ENCODE assay signal across 1 cellular context in the genomic region with DNA sequence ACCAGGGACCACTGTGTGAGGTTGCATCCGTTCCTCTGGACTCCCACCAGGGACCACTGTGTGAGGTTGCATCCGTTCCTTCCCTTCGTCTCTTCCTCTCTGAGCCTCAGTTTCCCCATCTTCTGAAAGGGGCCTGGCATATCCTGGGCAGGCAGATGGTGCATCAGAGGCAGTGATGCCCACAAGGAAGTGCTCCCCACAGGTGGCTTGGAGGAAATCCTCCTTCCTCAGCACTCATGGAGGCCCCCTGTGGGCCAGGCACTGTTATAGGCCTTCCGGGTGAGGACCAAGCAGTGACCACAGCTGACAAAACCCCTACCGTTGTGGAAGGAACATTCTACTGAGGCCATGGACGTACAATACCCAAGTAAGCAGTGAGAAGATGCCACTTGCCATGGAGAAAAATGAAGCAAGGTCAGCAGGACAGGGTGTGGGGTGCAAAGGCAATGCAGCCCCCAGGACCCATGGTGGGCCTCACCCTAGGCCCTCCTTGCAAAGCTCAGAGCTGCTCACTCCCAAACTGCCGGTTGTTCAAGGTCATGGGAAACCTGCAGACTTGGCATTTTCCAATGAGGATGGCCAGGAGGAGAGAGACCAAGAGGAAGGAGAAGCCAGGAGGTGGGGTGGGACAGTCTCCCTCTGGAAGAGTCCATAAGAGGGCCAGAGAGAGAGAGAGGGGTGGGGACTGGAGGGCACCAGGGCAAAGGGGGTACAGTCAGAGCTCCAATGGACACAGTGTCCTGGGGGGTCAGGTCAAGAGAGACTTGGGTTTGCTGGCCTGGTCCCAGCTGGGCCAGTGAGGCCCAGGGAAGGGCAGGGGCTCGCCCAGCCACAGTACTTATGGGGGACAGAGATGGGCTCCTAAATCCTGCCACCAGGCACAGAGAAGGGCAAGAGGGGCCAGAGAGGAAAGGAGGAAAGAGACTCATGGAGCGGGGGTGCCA.
TF ChIP-seq lines count a peak whose summit lies in the region.

No MANE protein-coding gene starts in this region.

TF ChIP-seq in HepG2, 621 proteins besides CTCF, POLR2A, EP300 and RAD21 (continued from another document and continues in another):
- TF ChIP-seq, protein P1, sequence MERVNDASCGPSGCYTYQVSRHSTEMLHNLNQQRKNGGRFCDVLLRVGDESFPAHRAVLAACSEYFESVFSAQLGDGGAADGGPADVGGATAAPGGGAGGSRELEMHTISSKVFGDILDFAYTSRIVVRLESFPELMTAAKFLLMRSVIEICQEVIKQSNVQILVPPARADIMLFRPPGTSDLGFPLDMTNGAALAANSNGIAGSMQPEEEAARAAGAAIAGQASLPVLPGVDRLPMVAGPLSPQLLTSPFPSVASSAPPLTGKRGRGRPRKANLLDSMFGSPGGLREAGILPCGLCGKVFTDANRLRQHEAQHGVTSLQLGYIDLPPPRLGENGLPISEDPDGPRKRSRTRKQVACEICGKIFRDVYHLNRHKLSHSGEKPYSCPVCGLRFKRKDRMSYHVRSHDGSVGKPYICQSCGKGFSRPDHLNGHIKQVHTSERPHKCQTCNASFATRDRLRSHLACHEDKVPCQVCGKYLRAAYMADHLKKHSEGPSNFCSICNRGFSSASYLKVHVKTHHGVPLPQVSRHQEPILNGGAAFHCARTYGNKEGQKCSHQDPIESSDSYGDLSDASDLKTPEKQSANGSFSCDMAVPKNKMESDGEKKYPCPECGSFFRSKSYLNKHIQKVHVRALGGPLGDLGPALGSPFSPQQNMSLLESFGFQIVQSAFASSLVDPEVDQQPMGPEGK (CRISPR knock-in tag; IDR thresholded peaks at IDR 0.05), result peak; percentile 23; the same call in 1 of the 2 replicates
- TF ChIP-seq ZSCAN30 (CRISPR knock-in tag; IDR thresholded peaks at IDR 0.05), result no peak
- TF ChIP-seq, protein P2, sequence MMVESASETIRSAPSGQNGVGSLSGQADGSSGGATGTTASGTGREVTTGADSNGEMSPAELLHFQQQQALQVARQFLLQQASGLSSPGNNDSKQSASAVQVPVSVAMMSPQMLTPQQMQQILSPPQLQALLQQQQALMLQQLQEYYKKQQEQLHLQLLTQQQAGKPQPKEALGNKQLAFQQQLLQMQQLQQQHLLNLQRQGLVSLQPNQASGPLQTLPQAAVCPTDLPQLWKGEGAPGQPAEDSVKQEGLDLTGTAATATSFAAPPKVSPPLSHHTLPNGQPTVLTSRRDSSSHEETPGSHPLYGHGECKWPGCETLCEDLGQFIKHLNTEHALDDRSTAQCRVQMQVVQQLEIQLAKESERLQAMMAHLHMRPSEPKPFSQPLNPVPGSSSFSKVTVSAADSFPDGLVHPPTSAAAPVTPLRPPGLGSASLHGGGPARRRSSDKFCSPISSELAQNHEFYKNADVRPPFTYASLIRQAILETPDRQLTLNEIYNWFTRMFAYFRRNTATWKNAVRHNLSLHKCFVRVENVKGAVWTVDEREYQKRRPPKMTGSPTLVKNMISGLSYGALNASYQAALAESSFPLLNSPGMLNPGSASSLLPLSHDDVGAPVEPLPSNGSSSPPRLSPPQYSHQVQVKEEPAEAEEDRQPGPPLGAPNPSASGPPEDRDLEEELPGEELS (CRISPR knock-in tag; IDR thresholded peaks at IDR 0.05), result peak; percentile 38; the same call in 1 of the 2 replicates
- TF ChIP-seq, protein P3, sequence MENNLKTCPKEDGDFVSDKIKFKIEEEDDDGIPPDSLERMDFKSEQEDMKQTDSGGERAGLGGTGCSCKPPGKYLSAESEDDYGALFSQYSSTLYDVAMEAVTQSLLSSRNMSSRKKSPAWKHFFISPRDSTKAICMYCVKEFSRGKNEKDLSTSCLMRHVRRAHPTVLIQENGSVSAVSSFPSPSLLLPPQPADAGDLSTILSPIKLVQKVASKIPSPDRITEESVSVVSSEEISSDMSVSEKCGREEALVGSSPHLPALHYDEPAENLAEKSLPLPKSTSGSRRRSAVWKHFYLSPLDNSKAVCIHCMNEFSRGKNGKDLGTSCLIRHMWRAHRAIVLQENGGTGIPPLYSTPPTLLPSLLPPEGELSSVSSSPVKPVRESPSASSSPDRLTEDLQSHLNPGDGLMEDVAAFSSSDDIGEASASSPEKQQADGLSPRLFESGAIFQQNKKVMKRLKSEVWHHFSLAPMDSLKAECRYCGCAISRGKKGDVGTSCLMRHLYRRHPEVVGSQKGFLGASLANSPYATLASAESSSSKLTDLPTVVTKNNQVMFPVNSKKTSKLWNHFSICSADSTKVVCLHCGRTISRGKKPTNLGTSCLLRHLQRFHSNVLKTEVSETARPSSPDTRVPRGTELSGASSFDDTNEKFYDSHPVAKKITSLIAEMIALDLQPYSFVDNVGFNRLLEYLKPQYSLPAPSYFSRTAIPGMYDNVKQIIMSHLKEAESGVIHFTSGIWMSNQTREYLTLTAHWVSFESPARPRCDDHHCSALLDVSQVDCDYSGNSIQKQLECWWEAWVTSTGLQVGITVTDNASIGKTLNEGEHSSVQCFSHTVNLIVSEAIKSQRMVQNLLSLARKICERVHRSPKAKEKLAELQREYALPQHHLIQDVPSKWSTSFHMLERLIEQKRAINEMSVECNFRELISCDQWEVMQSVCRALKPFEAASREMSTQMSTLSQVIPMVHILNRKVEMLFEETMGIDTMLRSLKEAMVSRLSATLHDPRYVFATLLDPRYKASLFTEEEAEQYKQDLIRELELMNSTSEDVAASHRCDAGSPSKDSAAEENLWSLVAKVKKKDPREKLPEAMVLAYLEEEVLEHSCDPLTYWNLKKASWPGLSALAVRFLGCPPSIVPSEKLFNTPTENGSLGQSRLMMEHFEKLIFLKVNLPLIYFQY (CRISPR knock-in tag; IDR thresholded peaks at IDR 0.05; ENCODE audit: borderline replicate concordance), result peak; percentile 6; the same call in 1 of the 2 replicates
- TF ChIP-seq CHCHD3 (CRISPR knock-in tag; IDR thresholded peaks at IDR 0.05), result no peak
- no peak for TF ChIP-seq CBFB (CRISPR knock-in tag; IDR thresholded peaks at IDR 0.05)
- TF ChIP-seq BCL6 (CRISPR knock-in tag; IDR thresholded peaks at IDR 0.05), result no peak
- TF ChIP-seq ZNF557 (CRISPR knock-in tag; IDR thresholded peaks at IDR 0.05), result no peak
- TF ChIP-seq SIN3A (IDR thresholded peaks at IDR 0.05; ENCODE audit: borderline replicate concordance, low read depth, low read length), result 0 out of 2 replicates have a peak, but pooled peaks have one; percentile 7
- TF ChIP-seq, protein P4, sequence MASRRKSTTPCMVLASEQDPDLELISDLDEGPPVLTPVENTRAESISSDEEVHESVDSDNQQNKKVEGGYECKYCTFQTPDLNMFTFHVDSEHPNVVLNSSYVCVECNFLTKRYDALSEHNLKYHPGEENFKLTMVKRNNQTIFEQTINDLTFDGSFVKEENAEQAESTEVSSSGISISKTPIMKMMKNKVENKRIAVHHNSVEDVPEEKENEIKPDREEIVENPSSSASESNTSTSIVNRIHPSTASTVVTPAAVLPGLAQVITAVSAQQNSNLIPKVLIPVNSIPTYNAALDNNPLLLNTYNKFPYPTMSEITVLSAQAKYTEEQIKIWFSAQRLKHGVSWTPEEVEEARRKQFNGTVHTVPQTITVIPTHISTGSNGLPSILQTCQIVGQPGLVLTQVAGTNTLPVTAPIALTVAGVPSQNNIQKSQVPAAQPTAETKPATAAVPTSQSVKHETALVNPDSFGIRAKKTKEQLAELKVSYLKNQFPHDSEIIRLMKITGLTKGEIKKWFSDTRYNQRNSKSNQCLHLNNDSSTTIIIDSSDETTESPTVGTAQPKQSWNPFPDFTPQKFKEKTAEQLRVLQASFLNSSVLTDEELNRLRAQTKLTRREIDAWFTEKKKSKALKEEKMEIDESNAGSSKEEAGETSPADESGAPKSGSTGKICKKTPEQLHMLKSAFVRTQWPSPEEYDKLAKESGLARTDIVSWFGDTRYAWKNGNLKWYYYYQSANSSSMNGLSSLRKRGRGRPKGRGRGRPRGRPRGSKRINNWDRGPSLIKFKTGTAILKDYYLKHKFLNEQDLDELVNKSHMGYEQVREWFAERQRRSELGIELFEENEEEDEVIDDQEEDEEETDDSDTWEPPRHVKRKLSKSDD (CRISPR knock-in tag; IDR thresholded peaks at IDR 0.05; ENCODE audit: low read depth), result no peak
- TF ChIP-seq SSRP1 (CRISPR knock-in tag; IDR thresholded peaks at IDR 0.05), result peak; percentile 90; the same call in 1 of the 2 replicates
- no peak for TF ChIP-seq NFIC (IDR thresholded peaks at IDR 0.05; ENCODE audit: low read length)
- TF ChIP-seq ZNF792 (CRISPR knock-in tag; IDR thresholded peaks at IDR 0.05), result peak; percentile 70
- TF ChIP-seq, protein P5, sequence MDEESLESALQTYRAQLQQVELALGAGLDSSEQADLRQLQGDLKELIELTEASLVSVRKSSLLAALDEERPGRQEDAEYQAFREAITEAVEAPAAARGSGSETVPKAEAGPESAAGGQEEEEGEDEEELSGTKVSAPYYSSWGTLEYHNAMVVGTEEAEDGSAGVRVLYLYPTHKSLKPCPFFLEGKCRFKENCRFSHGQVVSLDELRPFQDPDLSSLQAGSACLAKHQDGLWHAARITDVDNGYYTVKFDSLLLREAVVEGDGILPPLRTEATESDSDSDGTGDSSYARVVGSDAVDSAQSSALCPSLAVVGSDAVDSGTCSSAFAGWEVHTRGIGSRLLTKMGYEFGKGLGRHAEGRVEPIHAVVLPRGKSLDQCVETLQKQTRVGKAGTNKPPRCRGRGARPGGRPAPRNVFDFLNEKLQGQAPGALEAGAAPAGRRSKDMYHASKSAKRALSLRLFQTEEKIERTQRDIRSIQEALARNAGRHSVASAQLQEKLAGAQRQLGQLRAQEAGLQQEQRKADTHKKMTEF (CRISPR knock-in tag; IDR thresholded peaks at IDR 0.05), result peak; percentile 25; the same call in 1 of the 2 replicates
- TF ChIP-seq CCAR2 (optimal IDR thresholded peaks at IDR 0.05; ENCODE audit: low read depth, low read length), result no peak
- TF ChIP-seq SP4 (CRISPR knock-in tag; IDR thresholded peaks at IDR 0.05), result 0 out of 2 replicates have a peak, but pooled peaks have one; percentile 0
- TF ChIP-seq ZNF468 (CRISPR knock-in tag; IDR thresholded peaks at IDR 0.05), result 0 out of 2 replicates have a peak, but pooled peaks have one; percentile 34
- no peak for TF ChIP-seq HOXD1 (CRISPR knock-in tag; IDR thresholded peaks at IDR 0.05)
- no peak for TF ChIP-seq FOXM1 (CRISPR knock-in tag; IDR thresholded peaks at IDR 0.05)
- TF ChIP-seq ZMYM4 (CRISPR knock-in tag; IDR thresholded peaks at IDR 0.05), result 0 out of 2 replicates have a peak, but pooled peaks have one; percentile 36
- peak; percentile 52; the same call in 1 of the 2 replicates for TF ChIP-seq ZNF292 (CRISPR knock-in tag; IDR thresholded peaks at IDR 0.05; ENCODE audit: borderline replicate concordance, low read depth)
- TF ChIP-seq, protein P6, sequence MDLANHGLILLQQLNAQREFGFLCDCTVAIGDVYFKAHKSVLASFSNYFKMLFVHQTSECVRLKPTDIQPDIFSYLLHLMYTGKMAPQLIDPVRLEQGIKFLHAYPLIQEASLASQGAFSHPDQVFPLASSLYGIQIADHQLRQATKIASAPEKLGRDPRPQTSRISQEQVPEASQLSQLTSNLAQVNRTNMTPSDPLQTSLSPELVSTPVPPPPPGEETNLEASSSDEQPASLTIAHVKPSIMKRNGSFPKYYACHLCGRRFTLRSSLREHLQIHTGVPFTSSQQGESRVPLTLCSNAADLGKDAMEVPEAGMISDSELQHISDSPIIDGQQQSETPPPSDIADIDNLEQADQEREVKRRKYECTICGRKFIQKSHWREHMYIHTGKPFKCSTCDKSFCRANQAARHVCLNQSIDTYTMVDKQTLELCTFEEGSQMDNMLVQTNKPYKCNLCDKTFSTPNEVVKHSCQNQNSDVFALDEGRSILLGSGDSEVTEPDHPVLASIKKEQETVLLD (CRISPR knock-in tag; IDR thresholded peaks at IDR 0.05; ENCODE audit: low read depth), result peak; percentile 50
- TF ChIP-seq, protein P7, sequence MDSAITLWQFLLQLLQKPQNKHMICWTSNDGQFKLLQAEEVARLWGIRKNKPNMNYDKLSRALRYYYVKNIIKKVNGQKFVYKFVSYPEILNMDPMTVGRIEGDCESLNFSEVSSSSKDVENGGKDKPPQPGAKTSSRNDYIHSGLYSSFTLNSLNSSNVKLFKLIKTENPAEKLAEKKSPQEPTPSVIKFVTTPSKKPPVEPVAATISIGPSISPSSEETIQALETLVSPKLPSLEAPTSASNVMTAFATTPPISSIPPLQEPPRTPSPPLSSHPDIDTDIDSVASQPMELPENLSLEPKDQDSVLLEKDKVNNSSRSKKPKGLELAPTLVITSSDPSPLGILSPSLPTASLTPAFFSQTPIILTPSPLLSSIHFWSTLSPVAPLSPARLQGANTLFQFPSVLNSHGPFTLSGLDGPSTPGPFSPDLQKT (CRISPR knock-in tag; IDR thresholded peaks at IDR 0.05; ENCODE audit: borderline replicate concordance), result no peak
- TF ChIP-seq, protein P8, sequence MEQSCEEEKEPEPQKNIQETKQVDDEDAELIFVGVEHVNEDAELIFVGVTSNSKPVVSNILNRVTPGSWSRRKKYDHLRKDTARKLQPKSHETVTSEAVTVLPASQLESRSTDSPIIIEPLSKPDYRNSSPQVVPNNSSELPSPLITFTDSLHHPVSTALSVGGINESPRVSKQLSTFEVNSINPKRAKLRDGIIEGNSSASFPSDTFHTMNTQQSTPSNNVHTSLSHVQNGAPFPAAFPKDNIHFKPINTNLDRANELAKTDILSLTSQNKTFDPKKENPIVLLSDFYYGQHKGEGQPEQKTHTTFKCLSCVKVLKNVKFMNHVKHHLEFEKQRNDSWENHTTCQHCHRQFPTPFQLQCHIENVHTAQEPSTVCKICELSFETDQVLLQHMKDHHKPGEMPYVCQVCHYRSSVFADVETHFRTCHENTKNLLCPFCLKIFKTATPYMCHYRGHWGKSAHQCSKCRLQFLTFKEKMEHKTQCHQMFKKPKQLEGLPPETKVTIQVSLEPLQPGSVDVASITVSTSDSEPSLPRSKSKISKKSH (CRISPR knock-in tag; IDR thresholded peaks at IDR 0.05; ENCODE audit: borderline replicate concordance), result peak; percentile 83
- TF ChIP-seq, protein P9, sequence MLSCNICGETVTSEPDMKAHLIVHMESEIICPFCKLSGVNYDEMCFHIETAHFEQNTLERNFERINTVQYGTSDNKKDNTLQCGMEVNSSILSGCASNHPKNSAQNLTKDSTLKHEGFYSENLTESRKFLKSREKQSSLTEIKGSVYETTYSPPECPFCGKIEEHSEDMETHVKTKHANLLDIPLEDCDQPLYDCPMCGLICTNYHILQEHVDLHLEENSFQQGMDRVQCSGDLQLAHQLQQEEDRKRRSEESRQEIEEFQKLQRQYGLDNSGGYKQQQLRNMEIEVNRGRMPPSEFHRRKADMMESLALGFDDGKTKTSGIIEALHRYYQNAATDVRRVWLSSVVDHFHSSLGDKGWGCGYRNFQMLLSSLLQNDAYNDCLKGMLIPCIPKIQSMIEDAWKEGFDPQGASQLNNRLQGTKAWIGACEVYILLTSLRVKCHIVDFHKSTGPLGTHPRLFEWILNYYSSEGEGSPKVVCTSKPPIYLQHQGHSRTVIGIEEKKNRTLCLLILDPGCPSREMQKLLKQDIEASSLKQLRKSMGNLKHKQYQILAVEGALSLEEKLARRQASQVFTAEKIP (CRISPR knock-in tag; IDR thresholded peaks at IDR 0.05; ENCODE audit: borderline replicate concordance), result no peak
- peak; percentile 64 for TF ChIP-seq HDAC2 (CRISPR knock-in tag; IDR thresholded peaks at IDR 0.05)
- no peak for TF ChIP-seq ZBTB8A (CRISPR knock-in tag; IDR thresholded peaks at IDR 0.05; ENCODE audit: borderline replicate concordance, low read depth)
- no peak for TF ChIP-seq SP140L (CRISPR knock-in tag; IDR thresholded peaks at IDR 0.05; ENCODE audit: borderline replicate concordance)
- TF ChIP-seq MEIS2 (CRISPR knock-in tag; IDR thresholded peaks at IDR 0.05), result no peak
